Comparison of ENCODE assay signal across 16 cellular contexts in the genomic region with DNA sequence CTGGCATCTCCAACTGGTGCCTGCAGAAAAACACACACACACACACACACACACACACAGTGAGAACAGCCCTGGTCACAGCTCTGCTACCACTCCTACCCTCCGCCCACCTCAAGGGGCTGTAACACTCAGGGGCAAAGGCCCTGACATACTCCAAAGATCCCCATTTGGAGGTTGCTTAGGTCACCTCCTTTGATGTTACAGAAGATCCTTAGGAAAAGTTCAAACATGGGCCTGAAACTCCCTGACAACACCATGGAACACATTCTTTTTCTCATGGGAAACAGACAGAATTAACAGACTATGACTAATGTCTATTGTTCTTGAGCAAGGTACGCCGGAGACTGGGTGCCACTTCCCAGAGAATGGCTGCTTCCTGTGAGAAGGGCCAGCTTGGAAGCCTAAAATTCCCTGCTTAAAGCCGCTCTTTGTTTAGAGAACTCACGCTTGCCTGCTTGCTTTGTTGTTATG. TPM values are rescaled to one million over a fixed set of nuclear protein-coding genes. Genes with fewer than 3 reads are reported as not detected.
DNase-seq lines count a peak whose midpoint lies in the region; ATAC-seq, FAIRE-seq and TF ChIP-seq lines count a peak whose summit lies in the region.
"Had no signal": no experiment of that assay in that cellular context is flagged by ENCODE, and none has a peak within 500 bp of the region (broad histone marks: within the 10 kb centered on the region; RNA-seq: fewer than 3 reads in every experiment).

No MANE protein-coding gene starts in this region.

- H3K9me3 ChIP-seq in HEK293 (ENCODE audit: control insufficient read depth, insufficient read depth, low read depth, low read length) (no peaks in the 10 kb centered on the region), left ventricle myocardium inferior (replicated peaks) (peaks cover 4% of the 10 kb centered on the region), pancreas (no peaks in the 10 kb centered on the region)
- H3K9me3 ChIP-seq: Caco-2, tibial nerve had no signal

- no peak overlapping the region for H3K27ac Mint-ChIP-seq in osteocyte (ENCODE audit: unreplicated experiment)
- H3K27ac Mint-ChIP-seq in type B pancreatic cell: no peak overlapping the region
- H3K27ac Mint-ChIP-seq: HFFc6 had no signal

- WGBS in pancreas, 2 donors: 80 to 85% methylated on average over 5 of the region's 5 CpGs

- H3K9me3 Mint-ChIP-seq in osteocyte (ENCODE audit: unreplicated experiment) (no peaks in the 10 kb centered on the region), type B pancreatic cell (no peaks in the 10 kb centered on the region)
- H3K9me3 Mint-ChIP-seq: HFFc6 had no signal

- H3K4me1 ChIP-seq in HEK293 (ENCODE audit: control insufficient read depth, insufficient read depth, low read length) (no peaks in the 10 kb centered on the region), left ventricle myocardium inferior (peaks cover 23% of the 10 kb centered on the region), pancreas (no peaks in the 10 kb centered on the region)
- H3K4me1 ChIP-seq: Caco-2 had no signal

- no peak overlapping the region for H3K4me3 ChIP-seq in HEK293 (ENCODE audit: low read depth, low read length)
- no peak overlapping the region for H3K4me3 ChIP-seq in astrocyte of the spinal cord (ENCODE audit: low read depth, low read length)
- no peak overlapping the region for H3K4me3 ChIP-seq in left ventricle myocardium inferior
- H3K4me3 ChIP-seq in pancreas: no peak overlapping the region
- H3K4me3 ChIP-seq: tibial nerve had no signal

- TF ChIP-seq CTCF in HEK293 (tag by site-specific recombination; IDR thresholded peaks at IDR 0.05) (no peak), astrocyte of the spinal cord (IDR thresholded peaks at IDR 0.05; ENCODE audit: low read depth, low read length) (no peak), left ventricle myocardium inferior (IDR thresholded peaks at IDR 0.05; ENCODE audit: borderline replicate concordance) (no peak), pancreas (IDR thresholded peaks at IDR 0.05) (no peak), osteocyte (IDR thresholded peaks at IDR 0.05) (no peak), type B pancreatic cell (conservative IDR thresholded peaks at IDR 0.05) (no peak)

- H3K27me3 Mint-ChIP-seq in osteocyte (ENCODE audit: unreplicated experiment) (no peaks in the 10 kb centered on the region), type B pancreatic cell (no peaks in the 10 kb centered on the region)

- DNase-seq in astrocyte of the spinal cord (ENCODE audit: low read depth, low spot score) (peak; percentile 49), left ventricle myocardium inferior (no peak), pancreas (no peak), EL (no peak), osteocyte (ENCODE audit: extremely low spot score, unreplicated experiment) (no peak), type B pancreatic cell (ENCODE audit: extremely low spot score, unreplicated experiment) (no peak)
- DNase-seq: activated CD4-positive, alpha-beta T cell treated with anti-CD3 and anti-CD28 coated beads for 4 hours; HFFc6; NCI-H1694; RPMI8226 had no signal

- no peaks in the 10 kb centered on the region for H3K27me3 ChIP-seq in left ventricle myocardium inferior (ENCODE audit: low read depth)
- no peaks in the 10 kb centered on the region for H3K27me3 ChIP-seq in pancreas
- H3K27me3 ChIP-seq: tibial nerve had no signal

- in situ Hi-C loops in astrocyte of the spinal cord (cut with HindIII; ENCODE audit: low sequenced_read_pairs): no loop called here

- CTCF ChIA-PET in HEK293 (lab: Yijun Ruan, JAX): interaction anchor here (0.7 to 2.2 kb wide), 2 partner anchors 8 to 20 kb away, joined by 3 to 7 read pairs; no protein-coding TSS in a partner anchor

- ATAC-seq in pancreas (peak in 3 of 4 donors; percentile 28 to 67 (median 55)), HG03442 (IDR thresholded peaks at IDR 0.05; ENCODE audit: unreplicated experiment) (no peak)

- H3K4me1 Mint-ChIP-seq in osteocyte (ENCODE audit: unreplicated experiment): no peaks in the 10 kb centered on the region
- H3K4me1 Mint-ChIP-seq in type B pancreatic cell (ENCODE audit: unreplicated experiment): no peaks in the 10 kb centered on the region

- H3K36me3 ChIP-seq in HEK293 (ENCODE audit: control insufficient read depth in 2 of 2, insufficient read depth in 1 of 2, low read length in 2 of 2) (peaks cover 0 to 33% of the 10 kb centered on the region in 2 experiments; a peak in 2 of 3 replicates), left ventricle myocardium inferior (peaks cover 39% of the 10 kb centered on the region), pancreas (no peaks in the 10 kb centered on the region)

- H3K4me3 Mint-ChIP-seq in osteocyte (ENCODE audit: unreplicated experiment) (no peak overlapping the region), type B pancreatic cell (no peak overlapping the region)
- H3K4me3 Mint-ChIP-seq: HFFc6 had no signal

- FAIRE-seq in pancreas (lab: Jason Lieb, UNC): no peak
- FAIRE-seq: islet of Langerhans had no signal

- intact Hi-C loops in left ventricle myocardium inferior (cut with micrococcal nuclease): no loop called here
- intact Hi-C loops in pancreas (cut with DNase I): no loop called here

- POLR2A ChIA-PET in HEK293 (lab: Yijun Ruan, JAX): no interaction called here

- H3K27ac ChIP-seq in HEK293 (ENCODE audit: extremely low read depth, low read depth, low read length) (no peak overlapping the region), left ventricle myocardium inferior (replicated peaks) (peak overlapping the region; percentile 81), pancreas (peak overlapping the region in 2 of 4 donors; percentile 24 to 36)
- H3K27ac ChIP-seq: HL-60 had no signal

- H3K36me3 Mint-ChIP-seq in osteocyte (ENCODE audit: unreplicated experiment) (peaks cover 16% of the 10 kb centered on the region), type B pancreatic cell (peaks cover 17% of the 10 kb centered on the region)

TF ChIP-seq in HEK293, 187 proteins besides CTCF, POLR2A, EP300 and RAD21:
- no peak for TF ChIP-seq ZNF19 (tag by site-specific recombination; IDR thresholded peaks at IDR 0.05; ENCODE audit: low read depth)
- peak; percentile 51; the same call in 1 of the 2 replicates for TF ChIP-seq EGR2 (tag by site-specific recombination; IDR thresholded peaks at IDR 0.05; ENCODE audit: low read depth)
- TF ChIP-seq ZFHX2 (tag by site-specific recombination; conservative IDR thresholded peaks at IDR 0.05): peak; percentile 43; the same call in 1 of the 2 replicates

RNA-seq across cellular contexts. Expression of a gene that starts 27.7 kb away (rescaled TPM):
- total RNA-seq in left ventricle myocardium inferior (8.5 TPM), pancreas (10 to 100 TPM; 15.0 to 24.3 (median 18.4) TPM), osteocyte (10.6 and 12.3 TPM in 2 replicates), type B pancreatic cell (ENCODE audit: low replicate concordance) (17.3 and 19.8 TPM in 2 replicates)
- 10 to 100 TPM in 1 of 2 donors, 1 to 10 TPM in 1; 5.1 to 10.9 TPM for polyA plus RNA-seq in pancreas

RNA-seq across cellular contexts. Expression of a gene that starts 33.9 kb away (rescaled TPM):
- total RNA-seq in left ventricle myocardium inferior: not detected
- under 1 TPM in 2 of 6 donors, not detected in 4; 0.12 to 0.19 TPM for total RNA-seq in pancreas
- polyA plus RNA-seq in pancreas: under 1 TPM in 1 of 2 donors, not detected in 1; 0.02 TPM
- not detected in 2 replicates for total RNA-seq in osteocyte
- total RNA-seq in type B pancreatic cell (ENCODE audit: low replicate concordance): not detected in 2 replicates
- total RNA-seq: HFFc6, tibial nerve had no signal
